8 cellular contexts compared by ENCODE assay signal in the genomic region with DNA sequence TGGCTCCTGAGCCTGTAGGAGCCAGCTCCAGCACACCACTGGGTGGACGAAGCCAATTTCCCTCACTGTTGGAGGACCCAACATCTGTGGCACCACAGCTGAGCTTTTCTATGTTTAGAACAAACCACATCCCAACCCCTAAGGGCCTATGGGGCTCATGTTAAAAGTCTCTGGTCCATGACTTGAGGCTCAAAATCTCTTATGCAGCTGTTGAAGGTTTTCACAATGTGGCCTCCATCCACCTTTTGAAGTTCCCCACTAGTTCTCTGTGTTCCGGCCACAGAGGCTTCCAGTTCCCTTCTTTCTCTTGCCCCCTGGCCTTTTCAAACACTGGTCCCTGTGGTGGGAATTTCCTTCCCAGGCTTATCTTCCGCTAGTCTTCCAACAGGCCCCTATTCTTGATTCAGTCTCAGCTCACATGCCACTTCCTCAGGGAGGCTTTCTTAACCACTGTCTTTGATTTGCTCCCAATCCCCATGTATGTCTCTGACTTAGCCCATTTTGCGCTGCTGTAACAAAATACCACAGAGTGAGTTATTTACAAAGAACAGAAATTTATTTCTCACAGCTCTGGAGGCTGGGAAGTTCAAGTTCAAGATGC. TPM values are rescaled to one million over a fixed set of nuclear protein-coding genes. Genes with fewer than 3 reads are reported as not detected.
DNase-seq lines count a peak whose midpoint lies in the region; ATAC-seq and TF ChIP-seq lines count a peak whose summit lies in the region.

No MANE protein-coding gene starts in this region.

- H3K27me3 Mint-ChIP-seq in activated naive CD8-positive, alpha-beta T cell treated with anti-CD3 and anti-CD28 coated beads, Interleukin-2, amount 50 U/mL, for 24 hours, result peaks cover 3% of the 10 kb centered on the region
- peaks cover 12% of the 10 kb centered on the region for H3K27me3 Mint-ChIP-seq in osteocyte (ENCODE audit: unreplicated experiment)

- H3K9me3 Mint-ChIP-seq in activated naive CD8-positive, alpha-beta T cell treated with anti-CD3 and anti-CD28 coated beads, Interleukin-2, amount 50 U/mL, for 24 hours, result no peaks in the 10 kb centered on the region
- no peaks in the 10 kb centered on the region for H3K9me3 Mint-ChIP-seq in osteocyte (ENCODE audit: unreplicated experiment)

- peak; percentile 45 for ATAC-seq in GM21390 (IDR thresholded peaks at IDR 0.05; ENCODE audit: unreplicated experiment)
- ATAC-seq in HG03521 (IDR thresholded peaks at IDR 0.05; ENCODE audit: unreplicated experiment), result peak; percentile 37
- no peak for ATAC-seq in activated naive CD8-positive, alpha-beta T cell treated with anti-CD3 and anti-CD28 coated beads, Interleukin-2, amount 50 U/mL, for 24 hours

- H3K27ac Mint-ChIP-seq in activated naive CD8-positive, alpha-beta T cell treated with anti-CD3 and anti-CD28 coated beads, Interleukin-2, amount 50 U/mL, for 24 hours, result peak overlapping the region; percentile 87
- H3K27ac Mint-ChIP-seq in osteocyte (ENCODE audit: unreplicated experiment), result no peak overlapping the region

- DNase-seq in GM12865 (ENCODE audit: low read depth), result peak; percentile 95
- no peak for DNase-seq in activated naive CD8-positive, alpha-beta T cell treated with anti-CD3 and anti-CD28 coated beads, Interleukin-2, amount 50 U/mL, for 24 hours
- DNase-seq in osteocyte (ENCODE audit: extremely low spot score, unreplicated experiment), result no peak
- no peak for DNase-seq in activated CD4-positive, CD25-positive, alpha-beta regulatory T cell (lab: John Stamatoyannopoulos, UW)
- no peak for DNase-seq in SHP77 (lab: John Stamatoyannopoulos, UW)
- DNase-seq in H4 (ENCODE audit: low spot score), result no peak

- H3K4me3 Mint-ChIP-seq in activated naive CD8-positive, alpha-beta T cell treated with anti-CD3 and anti-CD28 coated beads, Interleukin-2, amount 50 U/mL, for 24 hours, result peak overlapping the region; percentile 0
- no peak overlapping the region for H3K4me3 Mint-ChIP-seq in osteocyte (ENCODE audit: unreplicated experiment)

- H3K4me3 ChIP-seq in GM12865 (ENCODE audit: low read depth, low read length), result 0 out of 2 replicates have a peak overlapping the region, but pooled peaks have one; percentile 4

- H3K36me3 Mint-ChIP-seq in activated naive CD8-positive, alpha-beta T cell treated with anti-CD3 and anti-CD28 coated beads, Interleukin-2, amount 50 U/mL, for 24 hours (ENCODE audit: low read depth), result no peaks in the 10 kb centered on the region
- H3K36me3 Mint-ChIP-seq in osteocyte (ENCODE audit: unreplicated experiment), result no peaks in the 10 kb centered on the region

- TF ChIP-seq CTCF in GM12865 (IDR thresholded peaks at IDR 0.05; ENCODE audit: insufficient read depth, low read depth, low read length, missing control alignments) (no peak), osteocyte (IDR thresholded peaks at IDR 0.05) (no peak)

- H3K4me1 Mint-ChIP-seq in activated naive CD8-positive, alpha-beta T cell treated with anti-CD3 and anti-CD28 coated beads, Interleukin-2, amount 50 U/mL, for 24 hours, result peaks cover 84% of the 10 kb centered on the region
- peaks cover 12% of the 10 kb centered on the region for H3K4me1 Mint-ChIP-seq in osteocyte (ENCODE audit: unreplicated experiment)

RNA-seq across cellular contexts. Expression of a gene that starts 4.0 kb away (rescaled TPM):
- 0.16 TPM in 1 of 2 replicates, not detected in the other for total RNA-seq in osteocyte
- 0.21 and 0.90 TPM in 2 replicates for total RNA-seq in H4 (2014; rRNA removed; shearing (Covaris generic))

RNA-seq across cellular contexts. Expression of a gene that starts 48.1 kb away (rescaled TPM):
- not detected in 2 replicates for total RNA-seq in osteocyte
- total RNA-seq in H4 (2014; rRNA removed; shearing (Covaris generic)), result 0.85 and 1.2 TPM in 2 replicates
